ENCODE assay signal across 11 cellular contexts in genomic region chr3:33442190-33442589, GRCh38. TPM values are rescaled to one million over a fixed set of nuclear protein-coding genes. Genes with fewer than 3 reads are reported as not detected.
DNase-seq lines count a peak whose midpoint lies in the region; ATAC-seq and TF ChIP-seq lines count a peak whose summit lies in the region.
"Had no signal": no experiment of that assay in that cellular context is flagged by ENCODE, and none has a peak within 500 bp of the region (broad histone marks: within the 10 kb centered on the region; RNA-seq: fewer than 3 reads in every experiment).

No MANE protein-coding gene starts in this region.

- H3K9me3 Mint-ChIP-seq in activated CD4-positive, alpha-beta T cell treated with anti-CD3 and anti-CD28 coated beads for 36 hours (ENCODE audit: low read depth): no peaks in the 10 kb centered on the region
- H3K9me3 Mint-ChIP-seq in stimulated activated naive CD8-positive, alpha-beta T cell treated with anti-CD3 and anti-CD28 coated beads, Interleukin-15, amount 100 ng/mL, for 72 hours: no peaks in the 10 kb centered on the region

- peak overlapping the region; percentile 100 for H3K27ac Mint-ChIP-seq in activated CD4-positive, alpha-beta T cell treated with anti-CD3 and anti-CD28 coated beads for 36 hours
- peak overlapping the region; percentile 61 for H3K27ac Mint-ChIP-seq in T-helper 17 cell
- peak overlapping the region; percentile 34 to 100 for H3K27ac Mint-ChIP-seq in stimulated activated naive CD8-positive, alpha-beta T cell treated with anti-CD3 and anti-CD28 coated beads, Interleukin-15, amount 100 ng/mL, for 72 hours

- H3K27ac ChIP-seq in hepatocyte: peak overlapping the region; percentile 96

- H3K4me3 ChIP-seq in hepatocyte: no peak overlapping the region

- POLR2A ChIA-PET in activated CD4-positive, alpha-beta T cell treated with anti-CD3 and anti-CD28 coated beads for 36 hours (lab: Charles Lee): no interaction called here
- POLR2A ChIA-PET in GM10248 (lab: Yijun Ruan, JAX): no interaction called here

- no peaks in the 10 kb centered on the region for H3K27me3 ChIP-seq in hepatocyte
- H3K27me3 ChIP-seq: adrenal gland had no signal

- no peak for DNase-seq in activated CD4-positive, alpha-beta T cell treated with anti-CD3 and anti-CD28 coated beads for 36 hours
- DNase-seq in activated CD4-positive, alpha-beta T cell treated with anti-CD3 and anti-CD28 coated beads, Interleukin-2, amount 50 U/mL, for 48 hours: no peak
- DNase-seq in T-helper 17 cell: no peak
- no peak for DNase-seq in hepatocyte (ENCODE audit: low spot score)
- DNase-seq in stimulated activated naive CD8-positive, alpha-beta T cell treated with anti-CD3 and anti-CD28 coated beads, Interleukin-15, amount 100 ng/mL, for 72 hours: no peak
- no peak for DNase-seq in HuH-7 (ENCODE audit: low spot score)
- no peak for DNase-seq in D341Med (ENCODE audit: low spot score)
- no peak for DNase-seq in GM10248 (ENCODE audit: extremely low spot score)
- DNase-seq: adrenal gland, NCI-H446 had no signal

- 85% methylated on average over 4 of the region's 4 CpGs for WGBS in hepatocyte (ENCODE audit: low lambda C conversion rate, missing lambda C conversion rate)

- H3K36me3 ChIP-seq in hepatocyte (replicated peaks; ENCODE audit: insufficient read depth, low read depth): no peaks in the 10 kb centered on the region
- H3K36me3 ChIP-seq: adrenal gland, prostate gland had no signal

- peaks cover 25% of the 10 kb centered on the region for H3K79me2 ChIP-seq in hepatocyte

- H3K27me3 Mint-ChIP-seq in activated CD4-positive, alpha-beta T cell treated with anti-CD3 and anti-CD28 coated beads for 36 hours: no peaks in the 10 kb centered on the region
- no peaks in the 10 kb centered on the region for H3K27me3 Mint-ChIP-seq in T-helper 17 cell
- H3K27me3 Mint-ChIP-seq in stimulated activated naive CD8-positive, alpha-beta T cell treated with anti-CD3 and anti-CD28 coated beads, Interleukin-15, amount 100 ng/mL, for 72 hours: no peaks in the 10 kb centered on the region

- CTCF ChIA-PET in activated CD4-positive, alpha-beta T cell treated with anti-CD3 and anti-CD28 coated beads for 36 hours (lab: Charles Lee): interaction anchor here (0.7 to 1.9 kb wide), 3 partner anchors 28 to 494 kb away, joined by 3 to 12 read pairs (median 3); no protein-coding TSS in a partner anchor
- CTCF ChIA-PET in GM10248 (lab: Yijun Ruan, JAX): interaction anchor here (0.9 to 2.6 kb wide), 4 partner anchors 12 to 69 kb away, joined by 3 to 8 read pairs (median 3); no protein-coding TSS in a partner anchor

- no peaks in the 10 kb centered on the region for H3K9me2 ChIP-seq in hepatocyte (replicated peaks; ENCODE audit: insufficient read depth)

- peaks cover 6% of the 10 kb centered on the region for H3K4me1 ChIP-seq in hepatocyte (ENCODE audit: insufficient read depth)
- H3K4me1 ChIP-seq: prostate gland had no signal

- TF ChIP-seq CTCF in hepatocyte (IDR thresholded peaks at IDR 0.05; ENCODE audit: poor library complexity): no peak
- no peak for TF ChIP-seq CTCF in GM10248 (IDR thresholded peaks at IDR 0.05; ENCODE audit: control extremely low read depth, extremely low read depth, low read depth, missing control alignments)

- peaks cover 6% of the 10 kb centered on the region for H3K36me3 Mint-ChIP-seq in activated CD4-positive, alpha-beta T cell treated with anti-CD3 and anti-CD28 coated beads for 36 hours (ENCODE audit: low read depth)
- peaks cover 2% of the 10 kb centered on the region for H3K36me3 Mint-ChIP-seq in T-helper 17 cell (ENCODE audit: low read depth)

- H3K4me1 Mint-ChIP-seq in activated CD4-positive, alpha-beta T cell treated with anti-CD3 and anti-CD28 coated beads for 36 hours: peaks cover 31% of the 10 kb centered on the region
- peaks cover 37% of the 10 kb centered on the region for H3K4me1 Mint-ChIP-seq in T-helper 17 cell
- peaks cover 40% of the 10 kb centered on the region for H3K4me1 Mint-ChIP-seq in stimulated activated naive CD8-positive, alpha-beta T cell treated with anti-CD3 and anti-CD28 coated beads, Interleukin-15, amount 100 ng/mL, for 72 hours

- H3K9me3 ChIP-seq in T-helper 17 cell (ENCODE audit: control insufficient read depth, low read length, poor library complexity, severe bottlenecking): no peaks in the 10 kb centered on the region
- H3K9me3 ChIP-seq in hepatocyte (ENCODE audit: low read depth): no peaks in the 10 kb centered on the region
- H3K9me3 ChIP-seq: adrenal gland, prostate gland had no signal

- peak overlapping the region; percentile 85 for H3K4me2 ChIP-seq in hepatocyte

- H2AFZ ChIP-seq in hepatocyte: no peak overlapping the region

- H3K4me3 Mint-ChIP-seq in activated CD4-positive, alpha-beta T cell treated with anti-CD3 and anti-CD28 coated beads for 36 hours: peak overlapping the region; percentile 91
- no peak overlapping the region for H3K4me3 Mint-ChIP-seq in T-helper 17 cell
- peak overlapping the region in 1 of 2 donors; percentile 100 for H3K4me3 Mint-ChIP-seq in stimulated activated naive CD8-positive, alpha-beta T cell treated with anti-CD3 and anti-CD28 coated beads, Interleukin-15, amount 100 ng/mL, for 72 hours

- intact Hi-C loops in activated CD4-positive, alpha-beta T cell treated with anti-CD3 and anti-CD28 coated beads for 36 hours (cut with DNase I, micrococcal nuclease): loop anchor here in 1 of 2 experiments (5.0 to 10.0 kb wide), 3 partner anchors 480 to 1337 kb away; partner anchors contain the start of genes DYNC1LI1 and GPD1L

- ATAC-seq in activated CD4-positive, alpha-beta T cell treated with anti-CD3 and anti-CD28 coated beads for 36 hours: no peak
- no peak for ATAC-seq in T-helper 17 cell
- no peak for ATAC-seq in stimulated activated naive CD8-positive, alpha-beta T cell treated with anti-CD3 and anti-CD28 coated beads, Interleukin-15, amount 100 ng/mL, for 72 hours

- peaks cover 15% of the 10 kb centered on the region for H4K20me1 ChIP-seq in hepatocyte (ENCODE audit: insufficient read depth, poor library complexity, severe bottlenecking)

RNA-seq across cellular contexts. Expression of gene UBP1, which starts 2.0 kb away (rescaled TPM):
- total RNA-seq in activated CD4-positive, alpha-beta T cell treated with anti-CD3 and anti-CD28 coated beads for 36 hours: 10 to 100 TPM; 54.8 to 66.0 TPM
- total RNA-seq in T-helper 17 cell (10 to 100 TPM; 76.5 to 80.1 TPM), hepatocyte (47.8 and 50.3 TPM in 2 replicates)
- polyA plus RNA-seq in hepatocyte: 32.7 and 33.5 TPM in 2 replicates
